In genomic region chr12:4012073-4012472, GRCh38 we compare ENCODE assay signal across 23 cellular contexts.
DNase-seq lines count a peak whose midpoint lies in the region; ATAC-seq, FAIRE-seq and TF ChIP-seq lines count a peak whose summit lies in the region.
"Had no signal": no experiment of that assay in that cellular context is flagged by ENCODE, and none has a peak within 500 bp of the region (broad histone marks: within the 10 kb centered on the region; RNA-seq: fewer than 3 reads in every experiment).

No MANE protein-coding gene starts in this region.

- DNase-seq in HepG2 (ENCODE audit: low spot score) = no peak
- DNase-seq in right lobe of liver = no peak
- no peak for DNase-seq in keratinocyte (ENCODE audit: low read depth, low spot score)
- DNase-seq in neural progenitor cell (ENCODE audit: low spot score) = no peak
- DNase-seq in upper lobe of right lung = no peak
- no peak for DNase-seq in GM19239 (ENCODE audit: insufficient read length, low spot score)
- DNase-seq in activated T-cell treated with anti-CD3 and anti-CD28 coated beads, Interleukin-2, amount 50 U/mL, for 4 hours = no peak
- DNase-seq: 8988T; AML-193; C1 segment of cervical spinal cord; CD8-positive, alpha-beta T cell; GDM1; GM23248; H9; NCI-H1105; NCI-H2029 treated with DMSO at 0.1 percent for 48 hours; NCI-H510A treated with DMSO at 0.1 percent for 48 hours; NCI-H748 treated with DMSO at 0.1 percent for 48 hours; NK-92 treated with Interleukin-12 subunit alpha and Interleukin-12 subunit beta, amount 100 ng/mL, for 24 hours; Peyer's patch; SJCRH30 had no signal

- dilution Hi-C loops in keratinocyte (cut with MboI; ENCODE audit: extremely low pct_ligation_motif_present, low sequenced_read_pairs) = no loop called here

- POLR2A ChIA-PET in HepG2 (lab: Yijun Ruan, JAX) = interaction anchor here (0.9 to 8.5 kb wide), 9 partner anchors 11 to 1122 kb away, joined by 3 to 135 read pairs (median 5); partner anchors contain the start of genes AKAP3, NDUFA9 and TULP3

- in situ Hi-C loops in HepG2 (cut with HindIII; ENCODE audit: extremely low pct_ligation_motif_present, low pct_unique_long_range_greater_than_20kb) = no loop called here

- H2AFZ ChIP-seq in HepG2 (ENCODE audit: low read length) (no peak overlapping the region), keratinocyte (ENCODE audit: control insufficient read depth, low read length) (no peak overlapping the region), neural progenitor cell (replicated peaks) (no peak overlapping the region)
- H2AFZ ChIP-seq: GM23248 had no signal

- H3K27me3 ChIP-seq in HepG2 (ENCODE audit: control insufficient read depth in 1 of 2, insufficient read depth in 2 of 2, low read length in 2 of 2) (no peaks in the 10 kb centered on the region), right lobe of liver (no peaks in the 10 kb centered on the region), keratinocyte (ENCODE audit: control insufficient read depth, extremely low read depth, insufficient read depth, low read length) (no peaks in the 10 kb centered on the region), neural progenitor cell (no peaks in the 10 kb centered on the region), upper lobe of right lung (no peaks in the 10 kb centered on the region)
- H3K27me3 ChIP-seq: Peyer's patch, SJCRH30 had no signal

- BruUV-seq in HepG2 (replicated peaks; lab: Mats Ljungman, UMichigan) = TSS peak; percentile 88

- H3K4me3 Mint-ChIP-seq in neural progenitor cell = no peak overlapping the region
- H3K4me3 Mint-ChIP-seq in activated T-cell treated with anti-CD3 and anti-CD28 coated beads, Interleukin-2, amount 50 U/mL, for 4 hours = no peak overlapping the region
- H3K4me3 Mint-ChIP-seq: CD8-positive, alpha-beta T cell; H9 had no signal

- no peaks in the 10 kb centered on the region for H3F3A ChIP-seq in neural progenitor cell (ENCODE audit: low read depth)

- TF ChIP-seq CTCF in HepG2 (CRISPR knock-in tag; IDR thresholded peaks at IDR 0.05) (no peak), right lobe of liver (IDR thresholded peaks at IDR 0.05) (no peak), keratinocyte (optimal IDR thresholded peaks at IDR 0.05 in 1 of 3, IDR thresholded peaks at IDR 0.05 in 1 of 3, conservative IDR thresholded peaks at IDR 0.05 in 1 of 3; ENCODE audit: extremely low read depth in 1 of 3, insufficient read depth in 2 of 3, low read length in 3 of 3) (no peak), neural progenitor cell (IDR thresholded peaks at IDR 0.05) (no peak), upper lobe of right lung (IDR thresholded peaks at IDR 0.05) (no peak)

- H4K20me1 ChIP-seq in HepG2 (ENCODE audit: insufficient read depth, low read length) (no peaks in the 10 kb centered on the region), keratinocyte (ENCODE audit: control insufficient read depth, extremely low read depth, insufficient read depth, low read length) (no peaks in the 10 kb centered on the region), neural progenitor cell (ENCODE audit: low read depth) (no peaks in the 10 kb centered on the region)

- TF ChIP-seq POLR2A in HepG2 (IDR thresholded peaks at IDR 0.05; ENCODE audit: insufficient read depth in 1 of 2, low read depth in 2 of 2, low read length in 2 of 2) (no peak), right lobe of liver (IDR thresholded peaks at IDR 0.05) (no peak)

- peaks cover 3% of the 10 kb centered on the region for H3K9me3 Mint-ChIP-seq in neural progenitor cell
- no peaks in the 10 kb centered on the region for H3K9me3 Mint-ChIP-seq in activated T-cell treated with anti-CD3 and anti-CD28 coated beads, Interleukin-2, amount 50 U/mL, for 4 hours
- H3K9me3 Mint-ChIP-seq: CD8-positive, alpha-beta T cell had no signal

- H3K27ac Mint-ChIP-seq in neural progenitor cell = peak overlapping the region; percentile 28
- H3K27ac Mint-ChIP-seq: CD8-positive, alpha-beta T cell; H9 had no signal

- TF ChIP-seq EP300 in HepG2 (IDR thresholded peaks at IDR 0.05; ENCODE audit: low read depth in 2 of 2, low read length in 2 of 2) (no peak), HepG2 (CRISPR knock-in tag; IDR thresholded peaks at IDR 0.05; ENCODE audit: borderline replicate concordance) (no peak)

- no peak for TF ChIP-seq RAD21 in HepG2 (CRISPR knock-in tag; IDR thresholded peaks at IDR 0.05)

- ATAC-seq in HepG2 = no peak
- no peak for ATAC-seq in right lobe of liver
- no peak for ATAC-seq in upper lobe of right lung
- no peak for ATAC-seq in GM21717 (IDR thresholded peaks at IDR 0.05; ENCODE audit: unreplicated experiment)
- no peak for ATAC-seq in activated T-cell treated with anti-CD3 and anti-CD28 coated beads, Interleukin-2, amount 50 U/mL, for 4 hours
- ATAC-seq: CD8-positive, alpha-beta T cell had no signal

- no peaks in the 10 kb centered on the region for H3K36me3 Mint-ChIP-seq in neural progenitor cell
- H3K36me3 Mint-ChIP-seq in activated T-cell treated with anti-CD3 and anti-CD28 coated beads, Interleukin-2, amount 50 U/mL, for 4 hours (ENCODE audit: insufficient read depth) = no peaks in the 10 kb centered on the region
- H3K36me3 Mint-ChIP-seq: CD8-positive, alpha-beta T cell had no signal

- peaks cover 16% of the 10 kb centered on the region for H3K27me3 Mint-ChIP-seq in neural progenitor cell (ENCODE audit: insufficient read depth, low read depth)
- H3K27me3 Mint-ChIP-seq in activated T-cell treated with anti-CD3 and anti-CD28 coated beads, Interleukin-2, amount 50 U/mL, for 4 hours (ENCODE audit: low read depth) = no peaks in the 10 kb centered on the region

- no peaks in the 10 kb centered on the region for H3K9me1 ChIP-seq in keratinocyte (ENCODE audit: control insufficient read depth, extremely low read depth, insufficient read depth, low read length)

- H3K9ac ChIP-seq in HepG2 (ENCODE audit: insufficient read depth, low read depth, low read length) (peak overlapping the region; percentile 73), keratinocyte (ENCODE audit: control insufficient read depth, extremely low read depth, insufficient read depth, low read length) (no peak overlapping the region), neural progenitor cell (no peak overlapping the region)
- H3K9ac ChIP-seq: GM23248, KMS-11 had no signal

- H3K27ac ChIP-seq in HepG2 (ENCODE audit: extremely low read length, insufficient read depth, low read length) (peak overlapping the region; percentile 99), right lobe of liver (no peak overlapping the region), keratinocyte (ENCODE audit: control insufficient read depth, insufficient read depth, low read length) (peak overlapping the region; percentile 37), neural progenitor cell (no peak overlapping the region), upper lobe of right lung (peak overlapping the region; percentile 33)
- H3K27ac ChIP-seq: GM23248, KMS-11, Peyer's patch, SJCRH30 had no signal

- no peak overlapping the region for H3K4me3 ChIP-seq in HepG2 (replicated peaks in 1 of 3; ENCODE audit: insufficient read depth in 1 of 3, low read depth in 2 of 3, low read length in 3 of 3)
- no peak overlapping the region for H3K4me3 ChIP-seq in right lobe of liver
- no peak overlapping the region for H3K4me3 ChIP-seq in keratinocyte (ENCODE audit: control insufficient read depth in 2 of 3, extremely low read depth in 1 of 3, insufficient read depth in 2 of 3, low read depth in 1 of 3, low read length in 3 of 3)
- no peak overlapping the region for H3K4me3 ChIP-seq in neural progenitor cell
- no peak overlapping the region for H3K4me3 ChIP-seq in upper lobe of right lung
- H3K4me3 ChIP-seq: GM23248, Peyer's patch, SJCRH30 had no signal

- H3K79me2 ChIP-seq in HepG2 (ENCODE audit: insufficient read depth, low read length) (no peaks in the 10 kb centered on the region), keratinocyte (ENCODE audit: control insufficient read depth, insufficient read depth, low read length) (no peaks in the 10 kb centered on the region), neural progenitor cell (ENCODE audit: low read depth) (no peaks in the 10 kb centered on the region)

- FAIRE-seq in HepG2 (lab: Jason Lieb, UNC) (no peak), keratinocyte (lab: Jason Lieb, UNC) (peak; percentile 58), GM19239 (lab: Jason Lieb, UNC) (no peak)

- H3K4me1 Mint-ChIP-seq in neural progenitor cell = peaks cover 69% of the 10 kb centered on the region
- H3K4me1 Mint-ChIP-seq in activated T-cell treated with anti-CD3 and anti-CD28 coated beads, Interleukin-2, amount 50 U/mL, for 4 hours (ENCODE audit: low read depth) = no peaks in the 10 kb centered on the region

- peak overlapping the region; percentile 68 for H3K4me2 ChIP-seq in HepG2 (ENCODE audit: low read depth, low read length)
- peak overlapping the region; percentile 47 for H3K4me2 ChIP-seq in keratinocyte (ENCODE audit: control insufficient read depth, extremely low read depth, insufficient read depth, low read depth, low read length)
- H3K4me2 ChIP-seq in neural progenitor cell = no peak overlapping the region
- H3K4me2 ChIP-seq: KMS-11 had no signal

- CTCF ChIA-PET in HepG2 (lab: Yijun Ruan, JAX; ENCODE audit: low intra/inter-chr PET ratio, low total read pairs) = no interaction called here

- H3K4me1 ChIP-seq in HepG2 (ENCODE audit: insufficient read depth, low read length) (peaks cover 95% of the 10 kb centered on the region), right lobe of liver (peaks cover 0 to 49% (median 9%) of the 10 kb centered on the region in 4 donors), keratinocyte (ENCODE audit: control insufficient read depth, extremely low read depth, insufficient read depth, low read length) (peaks cover 16% of the 10 kb centered on the region), neural progenitor cell (peaks cover 36% of the 10 kb centered on the region), upper lobe of right lung (no peaks in the 10 kb centered on the region)

- intact Hi-C loops in HepG2 (cut with micrococcal nuclease; ENCODE audit: unreplicated experiment) = loop anchor here (10.0 kb wide), 1 partner anchor 137 kb away; the partner anchor contains the start of gene PARP11
- intact Hi-C loops in right lobe of liver (cut with DNase I) = no loop called here
- intact Hi-C loops in upper lobe of right lung (cut with DNase I) = no loop called here

- H3K36me3 ChIP-seq in HepG2 (replicated peaks in 1 of 2; ENCODE audit: control insufficient read depth in 1 of 2, insufficient read depth in 2 of 2, low read length in 2 of 2) (no peaks in the 10 kb centered on the region), right lobe of liver (no peaks in the 10 kb centered on the region), keratinocyte (ENCODE audit: control insufficient read depth in 2 of 2, extremely low read depth in 1 of 2, insufficient read depth in 2 of 2, low read length in 2 of 2) (no peaks in the 10 kb centered on the region), neural progenitor cell (no peaks in the 10 kb centered on the region), upper lobe of right lung (no peaks in the 10 kb centered on the region)
- H3K36me3 ChIP-seq: Peyer's patch, SJCRH30 had no signal

- H3K9me3 ChIP-seq in HepG2 (ENCODE audit: low read length) (no peaks in the 10 kb centered on the region), right lobe of liver (no peaks in the 10 kb centered on the region), keratinocyte (ENCODE audit: control insufficient read depth, low read depth, low read length) (no peaks in the 10 kb centered on the region), neural progenitor cell (ENCODE audit: low read depth) (no peaks in the 10 kb centered on the region), upper lobe of right lung (no peaks in the 10 kb centered on the region)
- H3K9me3 ChIP-seq: Peyer's patch, SJCRH30 had no signal

Comparison
In these comparisons a context has a peak if more than half of its experiments do, and no peak if none do; other contexts are left out.
1. H3K27ac ChIP-seq: peak in HepG2 (single experiment), keratinocyte (single experiment) and upper lobe of right lung (single experiment); none in right lobe of liver (0 of 3) and neural progenitor cell (single experiment).